In genomic region chr1:63868220-63868897, GRCh38 we compare ENCODE assay signal across 10 cellular contexts.
DNase-seq lines count a peak whose midpoint lies in the region; ATAC-seq, FAIRE-seq and TF ChIP-seq lines count a peak whose summit lies in the region.
"Had no signal": no experiment of that assay in that cellular context is flagged by ENCODE, and none has a peak within 500 bp of the region (broad histone marks: within the 10 kb centered on the region; RNA-seq: fewer than 3 reads in every experiment).

No MANE protein-coding gene starts in this region.

- peak in 3 of 4 donors; percentile 35 to 61 (median 51) for ATAC-seq in heart left ventricle
- ATAC-seq in foreskin keratinocyte, result peak; percentile 86

- TF ChIP-seq POLR2A in heart left ventricle (IDR thresholded peaks at IDR 0.05), result no peak

- H3K4me1 ChIP-seq in heart left ventricle (peaks cover 0 to 53% (median 14%) of the 10 kb centered on the region in 12 donors), right atrium auricular region (peaks cover 0 to 3% of the 10 kb centered on the region in 2 donors), foreskin keratinocyte (peaks cover 9% of the 10 kb centered on the region)
- H3K4me1 ChIP-seq: upper lobe of left lung had no signal

- TF ChIP-seq CTCF in heart left ventricle (IDR thresholded peaks at IDR 0.05), result peak in 2 of 12 donors; percentile 24 to 31
- TF ChIP-seq CTCF in right atrium auricular region (IDR thresholded peaks at IDR 0.05), result no peak
- TF ChIP-seq CTCF in foreskin keratinocyte (conservative IDR thresholded peaks at IDR 0.05), result peak; percentile 30

- H3K36me3 ChIP-seq in heart left ventricle, result no peaks in the 10 kb centered on the region
- H3K36me3 ChIP-seq in right atrium auricular region, result no peaks in the 10 kb centered on the region
- H3K36me3 ChIP-seq: upper lobe of left lung had no signal

- H3K27ac ChIP-seq in heart left ventricle (peak overlapping the region in 2 of 12 donors; percentile 18 to 63), right atrium auricular region (no peak overlapping the region), foreskin keratinocyte (no peak overlapping the region)
- H3K27ac ChIP-seq: upper lobe of left lung had no signal

- DNase-seq in heart left ventricle, result no peak
- DNase-seq in right atrium auricular region (ENCODE audit: low spot score), result no peak
- peak; percentile 47 for DNase-seq in RPMI7951 (ENCODE audit: low read depth)
- DNase-seq in foreskin keratinocyte, result peak; percentile 63 to 85
- peak; percentile 55 for DNase-seq in urothelium cell line (ENCODE audit: low spot score)
- no peak for DNase-seq in KG1 (lab: John Stamatoyannopoulos, UW)
- DNase-seq in AG08396 (ENCODE audit: low spot score), result no peak
- no peak for DNase-seq in activated CD4-positive, alpha-beta T cell treated with anti-CD3 and anti-CD28 coated beads for 1 hour
- DNase-seq: occipital lobe, upper lobe of left lung had no signal

- peak; percentile 13 for FAIRE-seq in urothelium cell line (lab: Jason Lieb, UNC)

- H3K9me3 ChIP-seq in heart left ventricle (no peaks in the 10 kb centered on the region), right atrium auricular region (no peaks in the 10 kb centered on the region)
- H3K9me3 ChIP-seq: upper lobe of left lung had no signal

- WGBS in heart left ventricle, 4 donors, result 56 to 58% (median 57%) methylated on average over 7 of the region's 7 CpGs

- intact Hi-C loops in heart left ventricle (cut with DNase I), result loop anchor here in 2 of 10 donors (5.0 to 10.0 kb wide), 2 partner anchors 91 to 94 kb away; partner anchors contain the start of gene ROR1 (in 1 of the 2)

- H3K4me3 ChIP-seq in heart left ventricle (no peak overlapping the region), right atrium auricular region (no peak overlapping the region)
- H3K4me3 ChIP-seq: upper lobe of left lung had no signal

- H3K27me3 ChIP-seq in heart left ventricle, result no peaks in the 10 kb centered on the region
- no peaks in the 10 kb centered on the region for H3K27me3 ChIP-seq in right atrium auricular region
- H3K27me3 ChIP-seq in foreskin keratinocyte, result no peaks in the 10 kb centered on the region
- H3K27me3 ChIP-seq: upper lobe of left lung had no signal

Comparison
In these comparisons a context has a peak if more than half of its experiments do, and no peak if none do; other contexts are left out.
1. DNase-seq: peak in RPMI7951 (single experiment), foreskin keratinocyte (2 of 2) and urothelium cell line (single experiment); none in heart left ventricle (0 of 5), right atrium auricular region (single experiment), KG1 (single experiment), AG08396 (single experiment) and activated CD4-positive, alpha-beta T cell treated with anti-CD3 and anti-CD28 coated beads for 1 hour (single experiment).